Comparison of ENCODE assay signal across 19 cellular contexts in genomic region chr16:78988361-78988992, GRCh38.
DNase-seq lines count a peak whose midpoint lies in the region; TF ChIP-seq lines count a peak whose summit lies in the region.
"Had no signal": no experiment of that assay in that cellular context is flagged by ENCODE, and none has a peak within 500 bp of the region (broad histone marks: within the 10 kb centered on the region; RNA-seq: fewer than 3 reads in every experiment).

No MANE protein-coding gene starts in this region.

- no peaks in the 10 kb centered on the region for H3K4me1 ChIP-seq in ascending aorta
- H3K4me1 ChIP-seq: body of pancreas, HAP-1 had no signal

- no peak overlapping the region for H3K27ac ChIP-seq in ascending aorta
- H3K27ac ChIP-seq: body of pancreas, coronary artery, epithelial cell of prostate had no signal

- H3K4me3 ChIP-seq in ascending aorta = no peak overlapping the region
- H3K4me3 ChIP-seq: body of pancreas, coronary artery, HAP-1 had no signal

- peak; percentile 32 for DNase-seq in 8988T
- DNase-seq in H4 (ENCODE audit: low spot score) = peak; percentile 21
- DNase-seq in SK-MEL-5 (ENCODE audit: low read depth, low spot score) = peak; percentile 24
- DNase-seq in iPS-NIHi11 (ENCODE audit: low spot score) = peak; percentile 65
- no peak for DNase-seq in epidermal melanocyte (ENCODE audit: insufficient read length, low spot score)
- DNase-seq in NCI-H1105 (lab: John Stamatoyannopoulos, UW) = no peak
- DNase-seq in activated T-cell treated with anti-CD3 and anti-CD28 coated beads, Interleukin-2, amount 50 U/mL, for 1 hour = no peak
- DNase-seq in ascending aorta (ENCODE audit: low spot score in 2 of 2) = no peak
- DNase-seq: activated CD8-positive, alpha-beta T cell treated with anti-CD3 and anti-CD28 coated beads, Interleukin-2, amount 10 ng/mL, durations not matched to agents 7 days and 5 days; activated T-cell treated with anti-CD3 and anti-CD28 coated beads, Interleukin-2, amount 50 U/mL, for 72 hours; body of pancreas; left colon; NCI-H226; NK-92 treated with Interleukin-12 subunit alpha and Interleukin-12 subunit beta, amount 100 ng/mL, for 24 hours; occipital lobe; right cardiac atrium had no signal

- in situ Hi-C loops in SK-MEL-5 (cut with HindIII; ENCODE audit: low pct_unique_long_range_greater_than_20kb, low sequenced_read_pairs) = no loop called here

- intact Hi-C loops in ascending aorta (cut with DNase I) = no loop called here

- no peak for TF ChIP-seq CTCF in ascending aorta (IDR thresholded peaks at IDR 0.05)

- no peaks in the 10 kb centered on the region for H3K27me3 ChIP-seq in ascending aorta
- H3K27me3 ChIP-seq: body of pancreas had no signal

- H3K9me3 ChIP-seq in ascending aorta = no peaks in the 10 kb centered on the region
- H3K9me3 ChIP-seq: body of pancreas, HAP-1 had no signal

- H3K36me3 ChIP-seq in ascending aorta = no peaks in the 10 kb centered on the region
- H3K36me3 ChIP-seq: HAP-1 had no signal

Comparison
In these comparisons a context has a peak if more than half of its experiments do, and no peak if none do; other contexts are left out.
1. DNase-seq: peak in 8988T (single experiment), H4 (single experiment), SK-MEL-5 (single experiment) and iPS-NIHi11 (single experiment); none in epidermal melanocyte (single experiment), NCI-H1105 (single experiment), activated T-cell treated with anti-CD3 and anti-CD28 coated beads, Interleukin-2, amount 50 U/mL, for 1 hour (single experiment) and ascending aorta (0 of 2).